ENCODE assay signal across 1 cellular context in genomic region chr6:13432526-13433218, GRCh38.
TF ChIP-seq lines count a peak whose summit lies in the region.

No MANE protein-coding gene starts in this region.

TF ChIP-seq in H1, 55 proteins besides CTCF, POLR2A, EP300 and RAD21:
- TF ChIP-seq TAF7 (optimal IDR thresholded peaks at IDR 0.05; ENCODE audit: borderline replicate concordance, low read depth, low read length) (no peak), CEBPB (IDR thresholded peaks at IDR 0.05; ENCODE audit: low read depth, low read length) (no peak), POLR2AphosphoS5 (IDR thresholded peaks at IDR 0.05; ENCODE audit: low read depth, low read length) (no peak), RFX5 (IDR thresholded peaks at IDR 0.05; ENCODE audit: borderline replicate concordance, low read depth, low read length) (no peak), BACH1 (IDR thresholded peaks at IDR 0.05; ENCODE audit: low read length) (no peak), NANOG (IDR thresholded peaks at IDR 0.05; ENCODE audit: insufficient read depth, low read depth, low read length, poor library complexity, severe bottlenecking) (no peak), SP4 (IDR thresholded peaks at IDR 0.05; ENCODE audit: low read length) (no peak), NRF1 (IDR thresholded peaks at IDR 0.05; ENCODE audit: low read depth, low read length) (no peak), ATF3 (IDR thresholded peaks at IDR 0.05; ENCODE audit: insufficient read depth, low read depth, low read length) (no peak), BCL11A (IDR thresholded peaks at IDR 0.05; ENCODE audit: low read depth in 2 of 2, low read length in 2 of 2) (no peak), GTF2F1 (IDR thresholded peaks at IDR 0.05; ENCODE audit: borderline replicate concordance, low read depth, low read length) (no peak), HDAC2 (IDR thresholded peaks at IDR 0.05; ENCODE audit: borderline replicate concordance in 1 of 2, low read depth in 2 of 2, low read length in 2 of 2) (no peak), KDM5A (IDR thresholded peaks at IDR 0.05; ENCODE audit: low read length) (no peak), KDM1A (IDR thresholded peaks at IDR 0.05; ENCODE audit: borderline replicate concordance, low read length) (no peak), SP1 (IDR thresholded peaks at IDR 0.05; ENCODE audit: low read depth, low read length) (no peak), TAF1 (IDR thresholded peaks at IDR 0.05; ENCODE audit: low read depth, low read length) (no peak), SUZ12 (IDR thresholded peaks at IDR 0.05; ENCODE audit: low read length) (no peak), ASH2L (IDR thresholded peaks at IDR 0.05; ENCODE audit: low read length) (no peak)
- TF ChIP-seq, protein P1, sequence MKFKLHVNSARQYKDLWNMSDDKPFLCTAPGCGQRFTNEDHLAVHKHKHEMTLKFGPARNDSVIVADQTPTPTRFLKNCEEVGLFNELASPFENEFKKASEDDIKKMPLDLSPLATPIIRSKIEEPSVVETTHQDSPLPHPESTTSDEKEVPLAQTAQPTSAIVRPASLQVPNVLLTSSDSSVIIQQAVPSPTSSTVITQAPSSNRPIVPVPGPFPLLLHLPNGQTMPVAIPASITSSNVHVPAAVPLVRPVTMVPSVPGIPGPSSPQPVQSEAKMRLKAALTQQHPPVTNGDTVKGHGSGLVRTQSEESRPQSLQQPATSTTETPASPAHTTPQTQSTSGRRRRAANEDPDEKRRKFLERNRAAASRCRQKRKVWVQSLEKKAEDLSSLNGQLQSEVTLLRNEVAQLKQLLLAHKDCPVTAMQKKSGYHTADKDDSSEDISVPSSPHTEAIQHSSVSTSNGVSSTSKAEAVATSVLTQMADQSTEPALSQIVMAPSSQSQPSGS (IDR thresholded peaks at IDR 0.05; ENCODE audit: low read length): no peak
